In genomic region chr4:185470503-185471195, GRCh38 we compare ENCODE assay signal across 1 cellular context.
TF ChIP-seq lines count a peak whose summit lies in the region.

No MANE protein-coding gene starts in this region.

TF ChIP-seq in GM23338, 12 proteins besides CTCF, POLR2A, EP300 and RAD21 (continued from another document):
- TF ChIP-seq ZNF462 (CRISPR knock-in tag; IDR thresholded peaks at IDR 0.05) (no peak), ZNF114 (CRISPR knock-in tag; IDR thresholded peaks at IDR 0.05) (no peak), POLR2AphosphoS5 (IDR thresholded peaks at IDR 0.05; ENCODE audit: low read depth) (no peak), EZH2phosphoT487 (IDR thresholded peaks at IDR 0.05; ENCODE audit: unreplicated experiment) (no peak)
